Comparison of ENCODE assay signal across 24 cellular contexts in genomic region chr12:97151481-97151880, GRCh38.
DNase-seq lines count a peak whose midpoint lies in the region; ATAC-seq, FAIRE-seq and TF ChIP-seq lines count a peak whose summit lies in the region.
"Had no signal": no experiment of that assay in that cellular context is flagged by ENCODE, and none has a peak within 500 bp of the region (broad histone marks: within the 10 kb centered on the region; RNA-seq: fewer than 3 reads in every experiment).

No MANE protein-coding gene starts in this region.

- H3K27me3 Mint-ChIP-seq in MCF 10A (ENCODE audit: insufficient read depth, unreplicated experiment) (no peaks in the 10 kb centered on the region), astrocyte (ENCODE audit: low read depth, unreplicated experiment) (no peaks in the 10 kb centered on the region), HFFc6 (ENCODE audit: insufficient read depth) (no peaks in the 10 kb centered on the region; the same call in 1 of the 2 replicates), Caco-2 (ENCODE audit: insufficient read depth, unreplicated experiment) (no peaks in the 10 kb centered on the region)

- H3K4me2 ChIP-seq in mammary epithelial cell (ENCODE audit: insufficient read depth, low read depth, low read length) (no peak overlapping the region), astrocyte (ENCODE audit: low read length) (peak overlapping the region; percentile 37)

- H3K4me1 Mint-ChIP-seq in MCF 10A (ENCODE audit: insufficient read depth, unreplicated experiment): no peaks in the 10 kb centered on the region
- H3K4me1 Mint-ChIP-seq in astrocyte (ENCODE audit: low read depth, unreplicated experiment): peaks cover 14% of the 10 kb centered on the region
- no peaks in the 10 kb centered on the region for H3K4me1 Mint-ChIP-seq in HFFc6 (ENCODE audit: low read depth)
- H3K4me1 Mint-ChIP-seq in Caco-2 (ENCODE audit: low read depth, unreplicated experiment): no peaks in the 10 kb centered on the region

- POLR2A ChIA-PET in MCF 10A (lab: Yijun Ruan, JAX): no interaction called here
- POLR2A ChIA-PET in Caco-2 (lab: Charles Lee): no interaction called here

- H3K27ac ChIP-seq in mammary epithelial cell (ENCODE audit: insufficient read depth, low read depth, low read length): no peak overlapping the region
- H3K27ac ChIP-seq in astrocyte (ENCODE audit: low read depth, low read length): peak overlapping the region; percentile 72
- H3K27ac ChIP-seq: 22Rv1, C4-2B, HL-60, RWPE1, SK-N-MC had no signal

- intact Hi-C loops in mammary epithelial cell (cut with micrococcal nuclease) (no loop called here), MCF 10A (cut with micrococcal nuclease) (no loop called here), Caco-2 (cut with micrococcal nuclease; ENCODE audit: unreplicated experiment) (no loop called here)

- in situ Hi-C loops in mammary epithelial cell (cut with MboI; ENCODE audit: low sequenced_read_pairs in 2 of 2): no loop called here

- H3K79me2 ChIP-seq in mammary epithelial cell (ENCODE audit: insufficient read depth, low read length): no peaks in the 10 kb centered on the region
- no peaks in the 10 kb centered on the region for H3K79me2 ChIP-seq in astrocyte (ENCODE audit: insufficient read depth, low read length)

- peak; percentile 9 for DNase-seq in mammary epithelial cell
- DNase-seq in MCF 10A (ENCODE audit: unreplicated experiment): no peak
- peak; percentile 96 for DNase-seq in astrocyte (ENCODE audit: low read depth)
- peak; percentile 33 for DNase-seq in iris pigment epithelial cell (ENCODE audit: low read depth)
- no peak for DNase-seq in HFFc6
- no peak for DNase-seq in Caco-2
- DNase-seq: AML-193; CD8-positive, alpha-beta memory T cell; H7; KBM-7; NCI-H1417; NCI-H1694 treated with DMSO at 0.1 percent for 48 hours; NCI-H2081 treated with DMSO at 0.1 percent for 48 hours; NCI-H446; NCI-H526; SHP77 treated with DMSO at 0.1 percent for 48 hours; SW 1271 had no signal

- FAIRE-seq in astrocyte (lab: Jason Lieb, UNC): no peak

- 0% methylated on average over 1 of the region's 1 CpG for whole genome bisulfite sequencing in mammary epithelial cell (ENCODE audit: low coverage, missing lambda C conversion rate)

- H3K9me3 Mint-ChIP-seq in MCF 10A (ENCODE audit: unreplicated experiment) (no peaks in the 10 kb centered on the region), astrocyte (ENCODE audit: unreplicated experiment) (peaks cover 7% of the 10 kb centered on the region), HFFc6 (peaks cover 16% of the 10 kb centered on the region), Caco-2 (ENCODE audit: unreplicated experiment) (peaks cover 7% of the 10 kb centered on the region)

- dilution Hi-C loops in mammary epithelial cell (cut with HindIII; ENCODE audit: low sequenced_read_pairs): no loop called here

- H3K36me3 Mint-ChIP-seq in MCF 10A (ENCODE audit: insufficient read depth, unreplicated experiment) (no peaks in the 10 kb centered on the region), astrocyte (ENCODE audit: low read depth, unreplicated experiment) (no peaks in the 10 kb centered on the region), HFFc6 (ENCODE audit: low read depth) (no peaks in the 10 kb centered on the region), Caco-2 (ENCODE audit: insufficient read depth, unreplicated experiment) (no peaks in the 10 kb centered on the region)
- H3K36me3 Mint-ChIP-seq: CD8-positive, alpha-beta memory T cell had no signal

- H3K27me3 ChIP-seq in mammary epithelial cell (ENCODE audit: insufficient read depth, low read length): peaks cover 2% of the 10 kb centered on the region
- H3K27me3 ChIP-seq in astrocyte (ENCODE audit: insufficient read depth, low read length): no peaks in the 10 kb centered on the region
- H3K27me3 ChIP-seq in Caco-2 (replicated peaks; ENCODE audit: control insufficient read depth, insufficient read depth, low read length): no peaks in the 10 kb centered on the region

- H4K20me1 ChIP-seq in mammary epithelial cell (ENCODE audit: insufficient read depth, low read length) (no peaks in the 10 kb centered on the region), astrocyte (ENCODE audit: insufficient read depth, low read length) (no peaks in the 10 kb centered on the region)

- no peak overlapping the region for H2AFZ ChIP-seq in mammary epithelial cell (ENCODE audit: low read depth, low read length)
- H2AFZ ChIP-seq in astrocyte (ENCODE audit: low read depth, low read length): no peak overlapping the region

- H3K4me3 Mint-ChIP-seq in MCF 10A (ENCODE audit: unreplicated experiment) (no peak overlapping the region), astrocyte (ENCODE audit: unreplicated experiment) (no peak overlapping the region), HFFc6 (no peak overlapping the region), Caco-2 (ENCODE audit: unreplicated experiment) (no peak overlapping the region)
- H3K4me3 Mint-ChIP-seq: CD8-positive, alpha-beta memory T cell had no signal

- CTCF ChIA-PET in mammary epithelial cell (lab: Charles Lee; ENCODE audit: low non-redundant PET): no interaction called here
- CTCF ChIA-PET in MCF 10A (lab: Yijun Ruan, JAX): interaction anchor here (0.6 to 0.8 kb wide), 3 partner anchors 10 to 246 kb away, joined by 3 to 4 read pairs (median 3); no protein-coding TSS in a partner anchor
- CTCF ChIA-PET in Caco-2 (lab: Charles Lee): no interaction called here

- H3K4me3 ChIP-seq in mammary epithelial cell (replicated peaks in 1 of 3; ENCODE audit: insufficient read depth in 1 of 3, low read depth in 2 of 3, low read length in 3 of 3) (no peak overlapping the region), astrocyte (ENCODE audit: insufficient read depth, low read depth, low read length) (no peak overlapping the region), Caco-2 (ENCODE audit: low read depth, low read length) (no peak overlapping the region)
- H3K4me3 ChIP-seq: SK-N-MC had no signal

- no peaks in the 10 kb centered on the region for H3K4me1 ChIP-seq in mammary epithelial cell (ENCODE audit: insufficient read depth, low read length)
- H3K4me1 ChIP-seq in astrocyte (ENCODE audit: insufficient read depth, low read length): peaks cover 17% of the 10 kb centered on the region
- no peaks in the 10 kb centered on the region for H3K4me1 ChIP-seq in Caco-2

- BruUV-seq in mammary epithelial cell (replicated peaks; lab: Mats Ljungman, UMichigan) (no TSS peak), MCF 10A (replicated peaks; lab: Mats Ljungman, UMichigan) (no TSS peak), Caco-2 (replicated peaks; lab: Mats Ljungman, UMichigan) (no TSS peak)

- ATAC-seq in HG03457 (IDR thresholded peaks at IDR 0.05; ENCODE audit: unreplicated experiment) (no peak), GM21619 (IDR thresholded peaks at IDR 0.05; ENCODE audit: unreplicated experiment) (no peak)

- H3K27ac Mint-ChIP-seq in MCF 10A (ENCODE audit: low read depth, unreplicated experiment) (no peak overlapping the region), astrocyte (ENCODE audit: unreplicated experiment) (peak overlapping the region; percentile 72), HFFc6 (no peak overlapping the region), Caco-2 (ENCODE audit: unreplicated experiment) (no peak overlapping the region)
- H3K27ac Mint-ChIP-seq: CD8-positive, alpha-beta memory T cell had no signal

- TF ChIP-seq CTCF in mammary epithelial cell (conservative IDR thresholded peaks at IDR 0.05 in 1 of 2, IDR thresholded peaks at IDR 0.05 in 1 of 2; ENCODE audit: extremely low read depth in 1 of 2, insufficient read depth in 1 of 2, low read depth in 1 of 2, low read length in 2 of 2) (no peak), MCF 10A (IDR thresholded peaks at IDR 0.05; ENCODE audit: unreplicated experiment) (no peak), astrocyte (IDR thresholded peaks at IDR 0.05; ENCODE audit: insufficient read depth, low read depth, low read length) (no peak), HFFc6 (IDR thresholded peaks at IDR 0.05) (no peak), Caco-2 (IDR thresholded peaks at IDR 0.05; ENCODE audit: insufficient read depth in 1 of 2, low read depth in 1 of 2, low read length in 1 of 2, severe bottlenecking in 1 of 2, unreplicated experiment in 1 of 2) (no peak)

- H3K36me3 ChIP-seq in mammary epithelial cell (ENCODE audit: insufficient read depth, low read length) (no peaks in the 10 kb centered on the region), astrocyte (ENCODE audit: insufficient read depth, low read length) (no peaks in the 10 kb centered on the region), Caco-2 (ENCODE audit: control insufficient read depth, insufficient read depth, low read length) (no peaks in the 10 kb centered on the region)

- H3K9ac ChIP-seq in mammary epithelial cell (ENCODE audit: insufficient read depth, low read length): no peak overlapping the region
- H3K9ac ChIP-seq in astrocyte (ENCODE audit: low read length): peak overlapping the region; percentile 3

- H3K9me3 ChIP-seq in mammary epithelial cell (replicated peaks; ENCODE audit: insufficient read depth, low read length) (no peaks in the 10 kb centered on the region), astrocyte (ENCODE audit: insufficient read depth, low read depth, low read length) (no peaks in the 10 kb centered on the region), Caco-2 (no peaks in the 10 kb centered on the region)

Comparison
In these comparisons a context has a peak if more than half of its experiments do, and no peak if none do; other contexts are left out.
1. DNase-seq: peak in mammary epithelial cell (single experiment), astrocyte (single experiment) and iris pigment epithelial cell (single experiment); none in MCF 10A (single experiment), HFFc6 (single experiment) and Caco-2 (0 of 2).